8 cellular contexts compared by ENCODE assay signal in the genomic region with DNA sequence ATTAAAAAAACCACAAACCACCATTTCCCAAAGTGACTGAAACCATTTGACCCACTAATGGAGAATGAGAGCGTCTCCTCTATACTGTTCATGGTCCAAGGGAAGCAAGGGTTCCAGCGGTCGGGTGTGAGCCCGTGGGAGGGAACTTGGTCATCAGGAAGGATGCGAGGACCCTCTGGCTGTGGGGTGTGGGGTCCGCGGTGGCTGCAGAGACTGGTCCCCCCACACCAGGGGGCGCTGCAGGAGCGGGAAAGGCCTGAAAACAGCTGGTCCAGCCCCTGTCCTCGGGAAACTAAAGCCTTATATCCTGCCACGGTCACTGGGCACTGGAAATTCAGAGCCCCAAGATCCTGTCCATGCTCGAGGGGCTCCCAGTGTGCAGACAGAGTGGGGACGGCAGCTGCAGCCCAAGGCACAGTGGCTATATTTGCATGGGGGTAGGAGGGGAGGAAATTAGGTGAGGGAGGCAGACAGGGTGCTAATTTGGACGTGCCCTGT. TPM values are rescaled to one million over a fixed set of nuclear protein-coding genes. Genes with fewer than 3 reads are reported as not detected.
DNase-seq lines count a peak whose midpoint lies in the region; ATAC-seq, FAIRE-seq and TF ChIP-seq lines count a peak whose summit lies in the region.

No MANE protein-coding gene starts in this region.

- TF ChIP-seq POLR2A in HepG2 (IDR thresholded peaks at IDR 0.05; ENCODE audit: insufficient read depth in 1 of 2, low read depth in 2 of 2, low read length in 2 of 2): no peak

- H3K4me3 ChIP-seq in choroid plexus epithelial cell (ENCODE audit: low read depth, low read length) (no peak overlapping the region), HepG2 (replicated peaks in 1 of 3; ENCODE audit: insufficient read depth in 1 of 3, low read depth in 2 of 3, low read length in 3 of 3) (peak overlapping the region in 1 of 3 experiments; percentile 41; a peak in 1 of 6 replicates)

- peak; percentile 33 for ATAC-seq in GM21529 (IDR thresholded peaks at IDR 0.05; ENCODE audit: unreplicated experiment)
- ATAC-seq in HepG2: peak; percentile 72
- no peak for ATAC-seq in HG02798 (IDR thresholded peaks at IDR 0.05; ENCODE audit: poor library complexity, unreplicated experiment)

- in situ Hi-C loops in HepG2 (cut with HindIII; ENCODE audit: extremely low pct_ligation_motif_present, low pct_unique_long_range_greater_than_20kb): loop anchor here (5.0 kb wide), 1 partner anchor 157 kb away; no protein-coding TSS in a partner anchor

- 0 out of 2 replicates have a peak, but pooled peaks cover 8% of the 10 kb centered on the region for H4K20me1 ChIP-seq in HepG2 (ENCODE audit: insufficient read depth, low read length)

- intact Hi-C loops in HepG2 (cut with micrococcal nuclease; ENCODE audit: unreplicated experiment): loop anchor here (1.0 to 5.0 kb wide), 3 partner anchors 42 to 154 kb away; no protein-coding TSS in a partner anchor

- TF ChIP-seq CTCF in choroid plexus epithelial cell (conservative IDR thresholded peaks at IDR 0.05; ENCODE audit: low read depth, low read length): peak; percentile 98
- TF ChIP-seq CTCF in HepG2 (CRISPR knock-in tag; IDR thresholded peaks at IDR 0.05): peak; percentile 98

- H2AFZ ChIP-seq in HepG2 (ENCODE audit: low read length): no peak overlapping the region

- no peak overlapping the region for H3K27ac ChIP-seq in HepG2 (ENCODE audit: extremely low read length, insufficient read depth, low read length)

- H3K9ac ChIP-seq in HepG2 (ENCODE audit: insufficient read depth, low read depth, low read length): no peak overlapping the region

- H3K27me3 ChIP-seq in HepG2 (ENCODE audit: control insufficient read depth in 1 of 2, insufficient read depth in 2 of 2, low read length in 2 of 2): no peaks in the 10 kb centered on the region

- 8% methylated on average over 10 of the region's 14 CpGs for WGBS in HepG2 (ENCODE audit: low lambda C conversion rate)

- H3K9me3 ChIP-seq in HepG2 (ENCODE audit: low read length): no peaks in the 10 kb centered on the region

- H3K79me2 ChIP-seq in HepG2 (ENCODE audit: insufficient read depth, low read length): peaks cover 22% of the 10 kb centered on the region

- H3K36me3 ChIP-seq in HepG2 (replicated peaks in 1 of 2; ENCODE audit: control insufficient read depth in 1 of 2, insufficient read depth in 2 of 2, low read length in 2 of 2): no peaks in the 10 kb centered on the region

- DNase-seq in AG08396 (ENCODE audit: low spot score): peak; percentile 93
- peak; percentile 37 to 76 for DNase-seq in NCI-H524 (lab: John Stamatoyannopoulos, UW)
- peak; percentile 70 to 76 for DNase-seq in activated CD4-positive, alpha-beta T cell treated with anti-CD3 and anti-CD28 coated beads, Interleukin-2, amount 50 U/mL, for 24 hours (ENCODE audit: low read depth in 1 of 2, low spot score in 1 of 2)
- peak; percentile 78 for DNase-seq in choroid plexus epithelial cell (ENCODE audit: low read depth)
- peak; percentile 62 for DNase-seq in HepG2 (ENCODE audit: low spot score)
- DNase-seq in stimulated activated CD4-positive, alpha-beta T cell treated with anti-CD3 and anti-CD28 coated beads, Interleukin-4, amount 100 ng/mL, for 48 hours (ENCODE audit: low read depth in 2 of 2): peak; percentile 77 to 88

- peak; percentile 69 for FAIRE-seq in HepG2 (lab: Jason Lieb, UNC)

- BruUV-seq in HepG2 (replicated peaks; lab: Mats Ljungman, UMichigan): no TSS peak

- H3K4me2 ChIP-seq in HepG2 (ENCODE audit: low read depth, low read length): peak overlapping the region; percentile 66

- peak; percentile 98 for TF ChIP-seq RAD21 in HepG2 (CRISPR knock-in tag; IDR thresholded peaks at IDR 0.05)

- POLR2A ChIA-PET in HepG2 (lab: Yijun Ruan, JAX): interaction anchor here (0.7 to 1.4 kb wide), 4 partner anchors 154 to 362 kb away, joined by 3 to 4 read pairs (median 3); a partner anchor contains a TSS

- CTCF ChIA-PET in HepG2 (lab: Yijun Ruan, JAX; ENCODE audit: low intra/inter-chr PET ratio, low total read pairs): interaction anchor here (1.1 to 3.2 kb wide), 4 partner anchors 43 to 361 kb away, joined by 3 to 50 read pairs (median 4); no protein-coding TSS in a partner anchor

- TF ChIP-seq EP300 in HepG2 (IDR thresholded peaks at IDR 0.05; ENCODE audit: low read depth in 2 of 2, low read length in 2 of 2) (no peak), HepG2 (CRISPR knock-in tag; IDR thresholded peaks at IDR 0.05; ENCODE audit: borderline replicate concordance) (no peak)

- peaks cover 60% of the 10 kb centered on the region for H3K4me1 ChIP-seq in HepG2 (ENCODE audit: insufficient read depth, low read length)

RNA-seq across cellular contexts. Expression of a gene that starts 4.3 kb away (rescaled TPM):
- 18.7 and 20.9 TPM in 2 replicates for total RNA-seq in HepG2 (2016; rRNA removed; fragmentation: Illumina TruSeq; extraction: Trizol)
- total RNA-seq in HepG2 (2016; cell fraction: cytosol; rRNA removed; fragmentation: Illumina TruSeq; extraction: Trizol; ENCODE audit: low read depth): 4.7 and 6.1 TPM in 2 replicates
- 19.1 and 20.1 TPM in 2 replicates for total RNA-seq in HepG2 (2016; cell fraction: insoluble cytoplasmic fraction; rRNA removed; fragmentation: Illumina TruSeq; extraction: Trizol)
- total RNA-seq in HepG2 (2016; cell fraction: membrane; rRNA removed; fragmentation: Illumina TruSeq; extraction: Trizol): 11.7 and 12.0 TPM in 2 replicates
- 7.6 and 7.9 TPM in 2 replicates for total RNA-seq in HepG2 (2016; cell fraction: nucleus; rRNA removed; fragmentation: Illumina TruSeq; extraction: Trizol)
- polyA plus RNA-seq in HepG2 (2011; rRNA removed): 15.5 and 17.6 TPM in 2 replicates
- polyA plus RNA-seq in HepG2 (2011; cell fraction: cytosol; rRNA removed): 19.4 and 26.2 TPM in 2 replicates
- 9.3 and 10.5 TPM in 2 replicates for polyA plus RNA-seq in HepG2 (2011; cell fraction: nucleus; rRNA removed)
- 10.5 and 11.1 TPM in 2 replicates for polyA plus RNA-seq in HepG2 (2012)
- 3.6 and 4.1 TPM in 2 replicates for polyA plus RNA-seq in HepG2 (2016; cell fraction: cytosol; fragmentation: Illumina TruSeq; extraction: Trizol; ENCODE audit: low read depth)
- 22.2 and 23.4 TPM in 2 replicates for polyA plus RNA-seq in HepG2 (2016; cell fraction: insoluble cytoplasmic fraction; fragmentation: Illumina TruSeq; extraction: Trizol; ENCODE audit: low read depth)
- 7.5 and 8.0 TPM in 2 replicates for polyA plus RNA-seq in HepG2 (2016; cell fraction: membrane; fragmentation: Illumina TruSeq; extraction: Trizol; ENCODE audit: low read depth)
- polyA plus RNA-seq in HepG2 (2016; cell fraction: nucleus; fragmentation: Illumina TruSeq; extraction: Trizol; ENCODE audit: insufficient read depth, low read depth): 10.3 and 14.0 TPM in 2 replicates
- polyA minus RNA-seq in HepG2 (2011; rRNA and poly(A)+ RNA removed; ENCODE audit: low replicate concordance): 5.1 and 16.2 TPM in 2 replicates
- 9.3 and 9.9 TPM in 2 replicates for polyA minus RNA-seq in HepG2 (2011; cell fraction: cytosol; rRNA and poly(A)+ RNA removed)
- polyA minus RNA-seq in HepG2 (2011; cell fraction: nucleus; rRNA and poly(A)+ RNA removed): 5.5 and 7.0 TPM in 2 replicates

RNA-seq across cellular contexts. Expression of a gene that starts 10.6 kb away (rescaled TPM):
- total RNA-seq in HepG2 (2016; rRNA removed; fragmentation: Illumina TruSeq; extraction: Trizol): 76.6 and 124 TPM in 2 replicates
- total RNA-seq in HepG2 (2016; cell fraction: cytosol; rRNA removed; fragmentation: Illumina TruSeq; extraction: Trizol; ENCODE audit: low read depth): 12.0 and 14.9 TPM in 2 replicates
- total RNA-seq in HepG2 (2016; cell fraction: insoluble cytoplasmic fraction; rRNA removed; fragmentation: Illumina TruSeq; extraction: Trizol): 82.6 and 130 TPM in 2 replicates
- 36.1 and 39.2 TPM in 2 replicates for total RNA-seq in HepG2 (2016; cell fraction: membrane; rRNA removed; fragmentation: Illumina TruSeq; extraction: Trizol)
- total RNA-seq in HepG2 (2016; cell fraction: nucleus; rRNA removed; fragmentation: Illumina TruSeq; extraction: Trizol): 35.4 and 41.2 TPM in 2 replicates
- polyA plus RNA-seq in HepG2 (2011; rRNA removed): 39.9 and 44.8 TPM in 2 replicates
- 29.0 and 43.5 TPM in 2 replicates for polyA plus RNA-seq in HepG2 (2011; cell fraction: cytosol; rRNA removed)
- polyA plus RNA-seq in HepG2 (2011; cell fraction: nucleus; rRNA removed): 12.5 and 20.0 TPM in 2 replicates
- 55.6 and 62.7 TPM in 2 replicates for polyA plus RNA-seq in HepG2 (2012)
- 6.5 and 6.6 TPM in 2 replicates for polyA plus RNA-seq in HepG2 (2016; cell fraction: cytosol; fragmentation: Illumina TruSeq; extraction: Trizol; ENCODE audit: low read depth)
- polyA plus RNA-seq in HepG2 (2016; cell fraction: insoluble cytoplasmic fraction; fragmentation: Illumina TruSeq; extraction: Trizol; ENCODE audit: low read depth): 143 and 162 TPM in 2 replicates
- 21.2 and 21.7 TPM in 2 replicates for polyA plus RNA-seq in HepG2 (2016; cell fraction: membrane; fragmentation: Illumina TruSeq; extraction: Trizol; ENCODE audit: low read depth)
- polyA plus RNA-seq in HepG2 (2016; cell fraction: nucleus; fragmentation: Illumina TruSeq; extraction: Trizol; ENCODE audit: insufficient read depth, low read depth): 60.2 and 60.7 TPM in 2 replicates
- 10.4 and 12.8 TPM in 2 replicates for polyA minus RNA-seq in HepG2 (2011; rRNA and poly(A)+ RNA removed; ENCODE audit: low replicate concordance)
- polyA minus RNA-seq in HepG2 (2011; cell fraction: cytosol; rRNA and poly(A)+ RNA removed): 13.6 and 15.5 TPM in 2 replicates
- polyA minus RNA-seq in HepG2 (2011; cell fraction: nucleus; rRNA and poly(A)+ RNA removed): 16.1 and 16.2 TPM in 2 replicates

RNA-seq across cellular contexts. Expression of a gene that starts 26.6 kb away (rescaled TPM):
- total RNA-seq in HepG2 (2016; rRNA removed; fragmentation: Illumina TruSeq; extraction: Trizol): 278 and 348 TPM in 2 replicates
- total RNA-seq in HepG2 (2016; cell fraction: cytosol; rRNA removed; fragmentation: Illumina TruSeq; extraction: Trizol; ENCODE audit: low read depth): 36.9 and 39.1 TPM in 2 replicates
- 251 and 366 TPM in 2 replicates for total RNA-seq in HepG2 (2016; cell fraction: insoluble cytoplasmic fraction; rRNA removed; fragmentation: Illumina TruSeq; extraction: Trizol)
- 71.8 and 83.2 TPM in 2 replicates for total RNA-seq in HepG2 (2016; cell fraction: membrane; rRNA removed; fragmentation: Illumina TruSeq; extraction: Trizol)
- total RNA-seq in HepG2 (2016; cell fraction: nucleus; rRNA removed; fragmentation: Illumina TruSeq; extraction: Trizol): 84.8 and 90.9 TPM in 2 replicates
- 1,649 and 1,898 TPM in 2 replicates for polyA plus RNA-seq in HepG2 (2011; rRNA removed)
- polyA plus RNA-seq in HepG2 (2011; cell fraction: cytosol; rRNA removed): 422 and 472 TPM in 2 replicates
- polyA plus RNA-seq in HepG2 (2011; cell fraction: nucleus; rRNA removed): 82.9 and 122 TPM in 2 replicates
- polyA plus RNA-seq in HepG2 (2012): 700 and 2,334 TPM in 2 replicates
- 30.5 and 35.0 TPM in 2 replicates for polyA plus RNA-seq in HepG2 (2016; cell fraction: cytosol; fragmentation: Illumina TruSeq; extraction: Trizol; ENCODE audit: low read depth)
- polyA plus RNA-seq in HepG2 (2016; cell fraction: insoluble cytoplasmic fraction; fragmentation: Illumina TruSeq; extraction: Trizol; ENCODE audit: low read depth): 150 and 168 TPM in 2 replicates
- polyA plus RNA-seq in HepG2 (2016; cell fraction: membrane; fragmentation: Illumina TruSeq; extraction: Trizol; ENCODE audit: low read depth): 38.8 and 42.8 TPM in 2 replicates
- 79.1 and 81.3 TPM in 2 replicates for polyA plus RNA-seq in HepG2 (2016; cell fraction: nucleus; fragmentation: Illumina TruSeq; extraction: Trizol; ENCODE audit: insufficient read depth, low read depth)
- polyA minus RNA-seq in HepG2 (2011; rRNA and poly(A)+ RNA removed; ENCODE audit: low replicate concordance): 151 and 198 TPM in 2 replicates
- polyA minus RNA-seq in HepG2 (2011; cell fraction: cytosol; rRNA and poly(A)+ RNA removed): 87.0 and 146 TPM in 2 replicates
- polyA minus RNA-seq in HepG2 (2011; cell fraction: nucleus; rRNA and poly(A)+ RNA removed): 37.3 and 51.0 TPM in 2 replicates
